ENCODE assay signal across 16 cellular contexts in genomic region chr6:16270178-16270794, GRCh38.
"Had no signal": no experiment of that assay in that cellular context is flagged by ENCODE, and none has a peak within 500 bp of the region (broad histone marks: within the 10 kb centered on the region; RNA-seq: fewer than 3 reads in every experiment).

No MANE protein-coding gene starts in this region.

- ATAC-seq: activated CD4-positive, CD25-positive, alpha-beta regulatory T cell treated with anti-CD3 and anti-CD28 coated beads, Interleukin-2, amount 50 U/mL, for 24 hours; activated CD8-positive, alpha-beta T cell treated with anti-CD3 and anti-CD28 coated beads, Interleukin-2, amount 10 ng/mL, durations not matched to agents 7 days and 5 days; esophagus mucosa; gastroesophageal sphincter; natural killer cell; pancreas had no signal

- H3K36me3 ChIP-seq: neutrophil, pancreas, vagina had no signal

- H3K27ac ChIP-seq: ascending aorta, gastroesophageal sphincter, heart left ventricle, neutrophil, pancreas, vagina had no signal

- H3K4me1 ChIP-seq: ascending aorta, pancreas, vagina had no signal

- H3K4me3 ChIP-seq: ascending aorta, gastroesophageal sphincter, heart left ventricle, pancreas, vagina had no signal

- H3K9me3 ChIP-seq: ascending aorta, gastroesophageal sphincter, heart left ventricle, neutrophil, pancreas, vagina had no signal

- H3K27me3 ChIP-seq: ascending aorta, gastroesophageal sphincter, heart left ventricle, neutrophil, pancreas, vagina had no signal

- DNase-seq: activated CD4-positive, alpha-beta T cell treated with anti-CD3 and anti-CD28 coated beads, Interleukin-2, amount 10 ng/mL, durations not matched to agents 7 days and 5 days; activated CD8-positive, alpha-beta T cell treated with anti-CD3 and anti-CD28 coated beads, Interleukin-2, amount 10 ng/mL, durations not matched to agents 7 days and 5 days; activated T-cell treated with anti-CD3 and anti-CD28 coated beads, Interleukin-2, amount 50 U/mL, for 24 hours; effector CD4-positive, alpha-beta T cell; heart left ventricle; immature natural killer cell; natural killer cell; pancreas; retina; stimulated activated CD4-positive, alpha-beta T cell treated with anti-CD3 and anti-CD28 coated beads, Interleukin-2, amount 100 ng/mL, for 48 hours had no signal
